1 cellular context compared by ENCODE assay signal in the genomic region with DNA sequence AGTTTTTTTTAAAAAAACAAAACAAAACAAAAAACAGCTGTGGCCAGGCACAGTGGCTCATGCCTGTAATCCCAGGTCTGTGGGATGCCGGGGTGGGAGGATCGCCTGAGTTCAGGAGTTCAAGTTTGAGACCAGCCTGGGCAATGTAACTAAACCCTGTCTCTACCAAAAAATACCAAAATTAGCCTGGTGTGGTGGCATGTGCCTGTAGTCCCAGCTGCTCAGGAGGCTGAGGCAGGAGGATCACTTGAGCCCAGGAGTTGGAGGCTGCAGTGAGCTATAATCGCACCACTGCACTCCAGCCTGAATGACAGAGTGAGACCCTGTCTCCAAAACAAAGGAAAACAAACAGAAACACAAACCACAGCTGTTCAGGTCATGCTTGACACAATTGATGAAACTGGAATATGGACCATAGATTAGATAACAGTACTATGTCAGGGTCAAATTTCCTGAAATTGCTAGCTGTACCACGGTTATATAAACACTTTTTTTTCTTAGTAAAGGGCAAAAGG.
TF ChIP-seq lines count a peak whose summit lies in the region.

No MANE protein-coding gene starts in this region.

TF ChIP-seq in HepG2, 621 proteins besides CTCF, POLR2A, EP300 and RAD21 (continued from another document and continues in another):
- TF ChIP-seq GATA4 (IDR thresholded peaks at IDR 0.05; ENCODE audit: borderline replicate concordance, low read depth) (peak; percentile 99), ZNF816 (CRISPR knock-in tag; IDR thresholded peaks at IDR 0.05; ENCODE audit: borderline replicate concordance) (no peak), ZFP36L1 (CRISPR knock-in tag; IDR thresholded peaks at IDR 0.05) (peak; percentile 90; the same call in 1 of the 2 replicates), E2F5 (CRISPR knock-in tag; conservative IDR thresholded peaks at IDR 0.05) (no peak), ZNF530 (CRISPR knock-in tag; IDR thresholded peaks at IDR 0.05; ENCODE audit: low read depth) (no peak), ZNF33A (CRISPR knock-in tag; IDR thresholded peaks at IDR 0.05; ENCODE audit: borderline replicate concordance) (no peak), ZNF569 (CRISPR knock-in tag; IDR thresholded peaks at IDR 0.05; ENCODE audit: borderline replicate concordance) (no peak), ZNF552 (CRISPR knock-in tag; IDR thresholded peaks at IDR 0.05; ENCODE audit: borderline replicate concordance) (no peak), RFX5 (IDR thresholded peaks at IDR 0.05; ENCODE audit: low read depth, low read length) (no peak), NR2C2 (CRISPR knock-in tag; IDR thresholded peaks at IDR 0.05; ENCODE audit: borderline replicate concordance) (peak; percentile 68), ZNF883 (CRISPR knock-in tag; IDR thresholded peaks at IDR 0.05; ENCODE audit: not compliant biosample characterization) (no peak), CREBL2 (CRISPR knock-in tag; IDR thresholded peaks at IDR 0.05; ENCODE audit: borderline replicate concordance) (no peak), ZNF138 (CRISPR knock-in tag; IDR thresholded peaks at IDR 0.05; ENCODE audit: low read depth) (no peak), HES4 (CRISPR knock-in tag; IDR thresholded peaks at IDR 0.05; ENCODE audit: borderline replicate concordance) (no peak), SALL2 (CRISPR knock-in tag; IDR thresholded peaks at IDR 0.05) (no peak), POLR2G (IDR thresholded peaks at IDR 0.05; ENCODE audit: low read depth, low read length) (no peak), KDM5A (IDR thresholded peaks at IDR 0.05; ENCODE audit: borderline replicate concordance, low read length) (no peak), ZNF788 (CRISPR knock-in tag; IDR thresholded peaks at IDR 0.05; ENCODE audit: borderline replicate concordance) (peak; percentile 71; the same call in 1 of the 2 replicates), FOXP1 (IDR thresholded peaks at IDR 0.05) (peak; percentile 89), FOXP1 (CRISPR knock-in tag; IDR thresholded peaks at IDR 0.05) (peak; percentile 97), CEBPB (IDR thresholded peaks at IDR 0.05; ENCODE audit: borderline replicate concordance, low read depth, low read length) (peak; percentile 58; the same call in 1 of the 2 replicates), IKZF4 (CRISPR knock-in tag; IDR thresholded peaks at IDR 0.05; ENCODE audit: borderline replicate concordance, low read depth, not compliant biosample characterization) (no peak), ZNF253 (CRISPR knock-in tag; IDR thresholded peaks at IDR 0.05; ENCODE audit: borderline replicate concordance) (no peak), FOXK2 (IDR thresholded peaks at IDR 0.05) (peak; percentile 86), CERS6 (CRISPR knock-in tag; IDR thresholded peaks at IDR 0.05) (no peak), ARID2 (CRISPR knock-in tag; IDR thresholded peaks at IDR 0.05; ENCODE audit: borderline replicate concordance) (no peak), JDP2 (CRISPR knock-in tag; IDR thresholded peaks at IDR 0.05; ENCODE audit: borderline replicate concordance) (no peak; the same call in 1 of the 2 replicates), STAG1 (CRISPR knock-in tag; IDR thresholded peaks at IDR 0.05) (peak; percentile 33; the same call in 1 of the 2 replicates), MIER3 (CRISPR knock-in tag; IDR thresholded peaks at IDR 0.05; ENCODE audit: borderline replicate concordance) (peak; percentile 87), NBN (conservative IDR thresholded peaks at IDR 0.05) (no peak), RBM39 (IDR thresholded peaks at IDR 0.05; ENCODE audit: low read depth, low read length, poor library complexity, severe bottlenecking) (no peak), ZNF383 (CRISPR knock-in tag; IDR thresholded peaks at IDR 0.05; ENCODE audit: borderline replicate concordance) (no peak), TBX3 (IDR thresholded peaks at IDR 0.05; ENCODE audit: borderline replicate concordance) (peak; percentile 88; the same call in 1 of the 2 replicates), KLF12 (CRISPR knock-in tag; IDR thresholded peaks at IDR 0.05; ENCODE audit: borderline replicate concordance) (no peak), KDM4B (CRISPR knock-in tag; IDR thresholded peaks at IDR 0.05) (peak; percentile 51; the same call in 1 of the 2 replicates), ZNF879 (CRISPR knock-in tag; IDR thresholded peaks at IDR 0.05) (no peak), ZNF496 (CRISPR knock-in tag; IDR thresholded peaks at IDR 0.05; ENCODE audit: insufficient replicate concordance) (no peak), HNRNPH1 (optimal IDR thresholded peaks at IDR 0.05; ENCODE audit: low read depth, low read length) (no peak), GTF3A (CRISPR knock-in tag; conservative IDR thresholded peaks at IDR 0.05) (no peak), ZNF770 (CRISPR knock-in tag; IDR thresholded peaks at IDR 0.05) (peak; percentile 100), NFKBIZ (CRISPR knock-in tag; IDR thresholded peaks at IDR 0.05) (no peak), ZBTB20 (CRISPR knock-in tag; IDR thresholded peaks at IDR 0.05; ENCODE audit: borderline replicate concordance, low read depth) (peak; percentile 64; the same call in 1 of the 2 replicates), TEAD3 (CRISPR knock-in tag; optimal IDR thresholded peaks at IDR 0.05; ENCODE audit: borderline replicate concordance) (peak; percentile 89)
- TF ChIP-seq, protein P1, sequence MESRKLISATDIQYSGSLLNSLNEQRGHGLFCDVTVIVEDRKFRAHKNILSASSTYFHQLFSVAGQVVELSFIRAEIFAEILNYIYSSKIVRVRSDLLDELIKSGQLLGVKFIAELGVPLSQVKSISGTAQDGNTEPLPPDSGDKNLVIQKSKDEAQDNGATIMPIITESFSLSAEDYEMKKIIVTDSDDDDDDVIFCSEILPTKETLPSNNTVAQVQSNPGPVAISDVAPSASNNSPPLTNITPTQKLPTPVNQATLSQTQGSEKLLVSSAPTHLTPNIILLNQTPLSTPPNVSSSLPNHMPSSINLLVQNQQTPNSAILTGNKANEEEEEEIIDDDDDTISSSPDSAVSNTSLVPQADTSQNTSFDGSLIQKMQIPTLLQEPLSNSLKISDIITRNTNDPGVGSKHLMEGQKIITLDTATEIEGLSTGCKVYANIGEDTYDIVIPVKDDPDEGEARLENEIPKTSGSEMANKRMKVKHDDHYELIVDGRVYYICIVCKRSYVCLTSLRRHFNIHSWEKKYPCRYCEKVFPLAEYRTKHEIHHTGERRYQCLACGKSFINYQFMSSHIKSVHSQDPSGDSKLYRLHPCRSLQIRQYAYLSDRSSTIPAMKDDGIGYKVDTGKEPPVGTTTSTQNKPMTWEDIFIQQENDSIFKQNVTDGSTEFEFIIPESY (CRISPR knock-in tag; IDR thresholded peaks at IDR 0.05) = peak; percentile 64
- TF ChIP-seq, protein P2, sequence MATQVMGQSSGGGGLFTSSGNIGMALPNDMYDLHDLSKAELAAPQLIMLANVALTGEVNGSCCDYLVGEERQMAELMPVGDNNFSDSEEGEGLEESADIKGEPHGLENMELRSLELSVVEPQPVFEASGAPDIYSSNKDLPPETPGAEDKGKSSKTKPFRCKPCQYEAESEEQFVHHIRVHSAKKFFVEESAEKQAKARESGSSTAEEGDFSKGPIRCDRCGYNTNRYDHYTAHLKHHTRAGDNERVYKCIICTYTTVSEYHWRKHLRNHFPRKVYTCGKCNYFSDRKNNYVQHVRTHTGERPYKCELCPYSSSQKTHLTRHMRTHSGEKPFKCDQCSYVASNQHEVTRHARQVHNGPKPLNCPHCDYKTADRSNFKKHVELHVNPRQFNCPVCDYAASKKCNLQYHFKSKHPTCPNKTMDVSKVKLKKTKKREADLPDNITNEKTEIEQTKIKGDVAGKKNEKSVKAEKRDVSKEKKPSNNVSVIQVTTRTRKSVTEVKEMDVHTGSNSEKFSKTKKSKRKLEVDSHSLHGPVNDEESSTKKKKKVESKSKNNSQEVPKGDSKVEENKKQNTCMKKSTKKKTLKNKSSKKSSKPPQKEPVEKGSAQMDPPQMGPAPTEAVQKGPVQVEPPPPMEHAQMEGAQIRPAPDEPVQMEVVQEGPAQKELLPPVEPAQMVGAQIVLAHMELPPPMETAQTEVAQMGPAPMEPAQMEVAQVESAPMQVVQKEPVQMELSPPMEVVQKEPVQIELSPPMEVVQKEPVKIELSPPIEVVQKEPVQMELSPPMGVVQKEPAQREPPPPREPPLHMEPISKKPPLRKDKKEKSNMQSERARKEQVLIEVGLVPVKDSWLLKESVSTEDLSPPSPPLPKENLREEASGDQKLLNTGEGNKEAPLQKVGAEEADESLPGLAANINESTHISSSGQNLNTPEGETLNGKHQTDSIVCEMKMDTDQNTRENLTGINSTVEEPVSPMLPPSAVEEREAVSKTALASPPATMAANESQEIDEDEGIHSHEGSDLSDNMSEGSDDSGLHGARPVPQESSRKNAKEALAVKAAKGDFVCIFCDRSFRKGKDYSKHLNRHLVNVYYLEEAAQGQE (IDR thresholded peaks at IDR 0.05; ENCODE audit: borderline replicate concordance in 1 of 2, low read depth in 1 of 2, low read length in 2 of 2) = peak in 1 of 2 experiments; percentile 18; a peak in 1 of 4 replicates
- TF ChIP-seq, protein P3, sequence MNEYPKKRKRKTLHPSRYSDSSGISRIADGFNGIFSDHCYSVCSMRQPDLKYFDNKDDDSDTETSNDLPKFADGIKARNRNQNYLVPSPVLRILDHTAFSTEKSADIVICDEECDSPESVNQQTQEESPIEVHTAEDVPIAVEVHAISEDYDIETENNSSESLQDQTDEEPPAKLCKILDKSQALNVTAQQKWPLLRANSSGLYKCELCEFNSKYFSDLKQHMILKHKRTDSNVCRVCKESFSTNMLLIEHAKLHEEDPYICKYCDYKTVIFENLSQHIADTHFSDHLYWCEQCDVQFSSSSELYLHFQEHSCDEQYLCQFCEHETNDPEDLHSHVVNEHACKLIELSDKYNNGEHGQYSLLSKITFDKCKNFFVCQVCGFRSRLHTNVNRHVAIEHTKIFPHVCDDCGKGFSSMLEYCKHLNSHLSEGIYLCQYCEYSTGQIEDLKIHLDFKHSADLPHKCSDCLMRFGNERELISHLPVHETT (CRISPR knock-in tag; conservative IDR thresholded peaks at IDR 0.05) = no peak
- TF ChIP-seq, protein P4, sequence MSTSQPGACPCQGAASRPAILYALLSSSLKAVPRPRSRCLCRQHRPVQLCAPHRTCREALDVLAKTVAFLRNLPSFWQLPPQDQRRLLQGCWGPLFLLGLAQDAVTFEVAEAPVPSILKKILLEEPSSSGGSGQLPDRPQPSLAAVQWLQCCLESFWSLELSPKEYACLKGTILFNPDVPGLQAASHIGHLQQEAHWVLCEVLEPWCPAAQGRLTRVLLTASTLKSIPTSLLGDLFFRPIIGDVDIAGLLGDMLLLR (CRISPR knock-in tag; IDR thresholded peaks at IDR 0.05) = no peak
- TF ChIP-seq, protein P5, sequence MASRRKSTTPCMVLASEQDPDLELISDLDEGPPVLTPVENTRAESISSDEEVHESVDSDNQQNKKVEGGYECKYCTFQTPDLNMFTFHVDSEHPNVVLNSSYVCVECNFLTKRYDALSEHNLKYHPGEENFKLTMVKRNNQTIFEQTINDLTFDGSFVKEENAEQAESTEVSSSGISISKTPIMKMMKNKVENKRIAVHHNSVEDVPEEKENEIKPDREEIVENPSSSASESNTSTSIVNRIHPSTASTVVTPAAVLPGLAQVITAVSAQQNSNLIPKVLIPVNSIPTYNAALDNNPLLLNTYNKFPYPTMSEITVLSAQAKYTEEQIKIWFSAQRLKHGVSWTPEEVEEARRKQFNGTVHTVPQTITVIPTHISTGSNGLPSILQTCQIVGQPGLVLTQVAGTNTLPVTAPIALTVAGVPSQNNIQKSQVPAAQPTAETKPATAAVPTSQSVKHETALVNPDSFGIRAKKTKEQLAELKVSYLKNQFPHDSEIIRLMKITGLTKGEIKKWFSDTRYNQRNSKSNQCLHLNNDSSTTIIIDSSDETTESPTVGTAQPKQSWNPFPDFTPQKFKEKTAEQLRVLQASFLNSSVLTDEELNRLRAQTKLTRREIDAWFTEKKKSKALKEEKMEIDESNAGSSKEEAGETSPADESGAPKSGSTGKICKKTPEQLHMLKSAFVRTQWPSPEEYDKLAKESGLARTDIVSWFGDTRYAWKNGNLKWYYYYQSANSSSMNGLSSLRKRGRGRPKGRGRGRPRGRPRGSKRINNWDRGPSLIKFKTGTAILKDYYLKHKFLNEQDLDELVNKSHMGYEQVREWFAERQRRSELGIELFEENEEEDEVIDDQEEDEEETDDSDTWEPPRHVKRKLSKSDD (CRISPR knock-in tag; IDR thresholded peaks at IDR 0.05; ENCODE audit: low read depth) = peak; percentile 59; the same call in 1 of the 2 replicates
- TF ChIP-seq, protein P6, sequence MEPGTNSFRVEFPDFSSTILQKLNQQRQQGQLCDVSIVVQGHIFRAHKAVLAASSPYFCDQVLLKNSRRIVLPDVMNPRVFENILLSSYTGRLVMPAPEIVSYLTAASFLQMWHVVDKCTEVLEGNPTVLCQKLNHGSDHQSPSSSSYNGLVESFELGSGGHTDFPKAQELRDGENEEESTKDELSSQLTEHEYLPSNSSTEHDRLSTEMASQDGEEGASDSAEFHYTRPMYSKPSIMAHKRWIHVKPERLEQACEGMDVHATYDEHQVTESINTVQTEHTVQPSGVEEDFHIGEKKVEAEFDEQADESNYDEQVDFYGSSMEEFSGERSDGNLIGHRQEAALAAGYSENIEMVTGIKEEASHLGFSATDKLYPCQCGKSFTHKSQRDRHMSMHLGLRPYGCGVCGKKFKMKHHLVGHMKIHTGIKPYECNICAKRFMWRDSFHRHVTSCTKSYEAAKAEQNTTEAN (CRISPR knock-in tag; conservative IDR thresholded peaks at IDR 0.05) = peak; percentile 92
